ENCODE assay signal across 8 cellular contexts in genomic region chr7:65981965-65982792, GRCh38. TPM values are rescaled to one million over a fixed set of nuclear protein-coding genes. Genes with fewer than 3 reads are reported as not detected.
A peak's percentile ranks its signal among the peaks of the same experiment; 100 is the strongest.
DNase-seq lines count a peak whose midpoint lies in the region; ATAC-seq and TF ChIP-seq lines count a peak whose summit lies in the region.

Gene GUSB, minus strand, starts transcription at chr7:65982213. Its CDS starts 30 bp downstream, at chr7:65982183.

- TF ChIP-seq EP300 in tibial nerve (IDR thresholded peaks at IDR 0.05): peak; percentile 91 to 94

- H2AFZ ChIP-seq in trophoblast cell (ENCODE audit: insufficient read depth, low read length, poor library complexity): peak within 1 kb of the TSS; percentile 89

- peak within 1 kb of the TSS; percentile 71 for H4K91ac ChIP-seq in trophoblast cell (ENCODE audit: low read depth, low read length)

- POLR2A ChIA-PET in T-cell (lab: Charles Lee): interaction anchor here (0.6 to 1.6 kb wide), 3 partner anchors 610 to 1013 kb away, joined by 3 to 11 read pairs (median 4); partner anchors contain the start of gene SBDS (in 1 of the 2)

- H3K27me3 Mint-ChIP-seq in T-cell: no peaks in the 10 kb centered on the region

- H3K4me1 Mint-ChIP-seq in T-cell: peaks cover 11 to 19% (median 14%) of the 10 kb centered on the region in 3 donors

- H3K4me1 ChIP-seq in trophoblast cell (ENCODE audit: control insufficient read depth in 1 of 2, insufficient read depth in 2 of 2, low read length in 2 of 2): peaks cover 7 to 8% of the 10 kb centered on the region in 2 experiments
- H3K4me1 ChIP-seq in tibial nerve: peaks cover 0 to 30% (median 12%) of the 10 kb centered on the region in 4 donors

- in situ Hi-C loops in GM13976 (cut with MboI; ENCODE audit: low sequenced_read_pairs, unreplicated experiment): no loop called here

- H3K36me3 ChIP-seq in trophoblast cell (ENCODE audit: control insufficient read depth in 1 of 2, insufficient read depth in 2 of 2, low read length in 2 of 2) (peaks cover 9 to 14% of the 10 kb centered on the region in 2 experiments), tibial nerve (peaks cover 0 to 30% (median 3%) of the 10 kb centered on the region in 3 donors)

- H4K8ac ChIP-seq in trophoblast cell (ENCODE audit: low read depth, low read length): peak within 1 kb of the TSS; percentile 96

- H3K4me3 ChIP-seq in trophoblast cell (ENCODE audit: low read depth, low read length) (peak within 1 kb of the TSS; percentile 84), tibial nerve (peak within 1 kb of the TSS; percentile 87 to 99 (median 92))

- DNase-seq in GM13976 (ENCODE audit: low spot score) (peak; percentile 95), NCI-H146 (lab: John Stamatoyannopoulos, UW) (peak; percentile 92), T-cell (peak; percentile 69 to 90 (median 85)), cardiac septum (ENCODE audit: low spot score) (peak; percentile 97), trophoblast cell (peak; percentile 70 to 87), tibial nerve (ENCODE audit: low spot score in 2 of 2) (peak; percentile 79 to 85)

- peak within 1 kb of the TSS; percentile 79 for H2BK120ac ChIP-seq in trophoblast cell (ENCODE audit: insufficient read depth, low read length, poor library complexity)

- ATAC-seq in HG02852 (IDR thresholded peaks at IDR 0.05; ENCODE audit: unreplicated experiment) (peak; percentile 86), T-cell (replicated peaks in 1 of 4) (peak; percentile 95 to 96 (median 95))

- peak within 1 kb of the TSS; percentile 92 for H4K12ac ChIP-seq in trophoblast cell (ENCODE audit: low read depth, low read length)

- H3K27ac ChIP-seq in adipose tissue (ENCODE audit: low read depth, low read length) (peak within 1 kb of the TSS; percentile 64), trophoblast cell (ENCODE audit: low read depth, low read length) (no peak within 1 kb of the TSS), tibial nerve (peak within 1 kb of the TSS; percentile 85 to 90 (median 88))

- H3K9ac ChIP-seq in trophoblast cell (ENCODE audit: low read length): peak within 1 kb of the TSS; percentile 82

- peak within 1 kb of the TSS; percentile 78 for H3K14ac ChIP-seq in trophoblast cell (ENCODE audit: low read length)

- H3K36me3 Mint-ChIP-seq in T-cell: no peaks in the 10 kb centered on the region

- H3K79me1 ChIP-seq in trophoblast cell (ENCODE audit: low read length): peaks cover 7% of the 10 kb centered on the region

- peaks cover 3% of the 10 kb centered on the region for H3K79me2 ChIP-seq in trophoblast cell (ENCODE audit: control insufficient read depth, insufficient read depth, low read length, poor library complexity)

- no peak within 1 kb of the TSS for H2BK5ac ChIP-seq in trophoblast cell (ENCODE audit: low read depth, low read length, poor library complexity)

- H3K9me3 ChIP-seq in trophoblast cell (ENCODE audit: insufficient read depth, low read depth, low read length) (no peaks in the 10 kb centered on the region), tibial nerve (no peaks in the 10 kb centered on the region)

- peak within 1 kb of the TSS; percentile 77 for H3K18ac ChIP-seq in trophoblast cell (ENCODE audit: low read length)

- H3K23ac ChIP-seq in trophoblast cell (ENCODE audit: low read length): no peak within 1 kb of the TSS

- intact Hi-C loops in cardiac septum (cut with DNase I): loop anchor here (10.0 kb wide), 2 partner anchors 107 to 227 kb away; partner anchors contain the start of gene VKORC1L1

- no peak within 1 kb of the TSS for H2BK12ac ChIP-seq in trophoblast cell (ENCODE audit: low read length)

- H3K27me3 ChIP-seq in trophoblast cell (ENCODE audit: insufficient read depth, low read length) (no peaks in the 10 kb centered on the region), tibial nerve (no peaks in the 10 kb centered on the region)

- no peak for TF ChIP-seq CTCF in GM13976 (IDR thresholded peaks at IDR 0.05; ENCODE audit: borderline replicate concordance, control extremely low read depth, extremely low read depth, insufficient read depth, missing control alignments)
- peak in 2 of 5 experiments; percentile 18 to 37 for TF ChIP-seq CTCF in tibial nerve (IDR thresholded peaks at IDR 0.05)

- peak within 1 kb of the TSS; percentile 72 to 81 (median 76) for H3K4me3 Mint-ChIP-seq in T-cell

- H3K4me2 ChIP-seq in trophoblast cell (ENCODE audit: low read length): peak within 1 kb of the TSS; percentile 68

- H3K4ac ChIP-seq in trophoblast cell (ENCODE audit: low read depth, low read length): peak within 1 kb of the TSS; percentile 73

- H2AK5ac ChIP-seq in trophoblast cell (ENCODE audit: low read length): no peak within 1 kb of the TSS

- WGBS in adipose tissue, 3 donors: 3 to 5% (median 4%) methylated on average over 59 to 62 of the region's 62 CpGs
- WGBS in trophoblast cell (ENCODE audit: extremely low coverage, insufficient coverage, insufficient read length): no CpG with 5 or more reads among the region's 62 CpGs
- WGBS in tibial nerve, 2 donors: 5 to 13% methylated on average over 12 to 37 of the region's 62 CpGs

- peak within 1 kb of the TSS in 1 of 2 donors; percentile 68 for H3K27ac Mint-ChIP-seq in T-cell

- CTCF ChIA-PET in T-cell (lab: Charles Lee): interaction anchor here in 1 of 2 donors (0.5 kb wide), 1 partner anchor 51 kb away, joined by 3 read pairs; no protein-coding TSS in a partner anchor

- peak in 1 of 2 donors; percentile 75 for TF ChIP-seq POLR2A in tibial nerve (IDR thresholded peaks at IDR 0.05)

- no peaks in the 10 kb centered on the region for H3K9me3 Mint-ChIP-seq in T-cell

RNA-seq across cellular contexts. Expression of gene GUSB, which starts in this region (rescaled TPM):
- 10 to 100 TPM; 35.3 to 56.7 (median 52.3) TPM for total RNA-seq in T-cell
- polyA plus RNA-seq in adipose tissue: 10 to 100 TPM; 28.3 to 38.1 (median 36.9) TPM
- 15.8 TPM for total RNA-seq in cardiac septum
- polyA plus RNA-seq in trophoblast cell (2013): 25.7 and 26.8 TPM in 2 replicates
- 10 to 100 TPM; 23.6 to 39.9 (median 32.5) TPM for total RNA-seq in tibial nerve
